Comparison of ENCODE assay signal across 22 cellular contexts in the genomic region with DNA sequence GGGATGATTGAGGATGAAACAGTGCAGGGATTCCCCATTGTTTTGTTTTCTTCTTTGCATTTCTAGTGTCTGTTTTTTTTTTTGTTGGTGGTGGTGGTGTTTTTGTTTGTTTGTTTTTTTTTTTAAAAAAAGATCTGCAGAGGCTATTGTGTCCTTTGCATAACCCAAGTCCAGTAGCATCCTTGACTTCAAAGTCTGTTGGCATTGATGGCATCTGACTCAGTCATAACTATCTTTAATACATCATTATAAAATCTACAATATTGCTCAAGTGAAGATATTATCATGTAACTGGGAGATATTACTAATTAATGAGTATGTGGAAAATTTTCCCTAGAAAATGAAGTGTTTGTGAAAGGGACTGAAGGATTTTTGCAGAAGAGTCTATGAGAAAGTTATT.
DNase-seq lines count a peak whose midpoint lies in the region; ATAC-seq and TF ChIP-seq lines count a peak whose summit lies in the region.
"Had no signal": no experiment of that assay in that cellular context is flagged by ENCODE, and none has a peak within 500 bp of the region (broad histone marks: within the 10 kb centered on the region; RNA-seq: fewer than 3 reads in every experiment).

No MANE protein-coding gene starts in this region.

- TF ChIP-seq CTCF in right atrium auricular region (IDR thresholded peaks at IDR 0.05) (no peak), adrenal gland (IDR thresholded peaks at IDR 0.05) (no peak), mesothelial cell of epicardium (IDR thresholded peaks at IDR 0.05; ENCODE audit: unreplicated experiment) (no peak), gastrocnemius medialis (IDR thresholded peaks at IDR 0.05 in 4 of 5, conservative IDR thresholded peaks at IDR 0.05 in 1 of 5) (no peak)

- in situ Hi-C loops in gastrocnemius medialis (cut with MboI; ENCODE audit: low sequenced_read_pairs in 4 of 4) = no loop called here

- TF ChIP-seq POLR2A in adrenal gland (IDR thresholded peaks at IDR 0.05) (no peak), gastrocnemius medialis (IDR thresholded peaks at IDR 0.05) (no peak)

- intact Hi-C loops in left cardiac atrium (cut with DNase I) (no loop called here), adrenal gland (cut with DNase I) (no loop called here), gastrocnemius medialis (cut with DNase I; ENCODE audit: low total_unique reads) (no loop called here)

- H3K27ac ChIP-seq in right atrium auricular region = peak overlapping the region; percentile 84 to 92
- peak overlapping the region; percentile 61 to 92 (median 86) for H3K27ac ChIP-seq in adrenal gland
- peak overlapping the region; percentile 82 to 87 (median 86) for H3K27ac ChIP-seq in gastrocnemius medialis
- H3K27ac ChIP-seq: A549; BLaER1 treated with 17β-estradiol and CSF1 and Interleukin-3, amounts not matched to agents 10 nM and 100 nM had no signal

- H3K4me1 Mint-ChIP-seq in mesothelial cell of epicardium = peaks cover 16% of the 10 kb centered on the region
- H3K4me1 Mint-ChIP-seq: CD14-positive monocyte; CD8-positive, alpha-beta memory T cell had no signal

- peak overlapping the region; percentile 44 for H3K27ac Mint-ChIP-seq in mesothelial cell of epicardium
- H3K27ac Mint-ChIP-seq: CD14-positive monocyte; CD4-positive, alpha-beta T cell; CD8-positive, alpha-beta memory T cell had no signal

- no peak overlapping the region for H3K4me3 ChIP-seq in right atrium auricular region
- H3K4me3 ChIP-seq in adrenal gland = no peak overlapping the region
- H3K4me3 ChIP-seq in gastrocnemius medialis = no peak overlapping the region
- H3K4me3 ChIP-seq: A549; BLaER1 treated with 17β-estradiol and CSF1 and Interleukin-3, amounts not matched to agents 10 nM and 100 nM; HAP-1 had no signal

- DNase-seq in right atrium auricular region (ENCODE audit: low spot score) (no peak), left cardiac atrium (no peak), adrenal gland (peak in 3 of 7 donors; percentile 24 to 60 (median 60)), mesothelial cell of epicardium (ENCODE audit: low spot score in 2 of 2, unreplicated experiment in 2 of 2) (no peak), gastrocnemius medialis (no peak), foreskin melanocyte (no peak), DMS53 treated with DMSO at 0.1 percent for 48 hours (lab: John Stamatoyannopoulos, UW; ENCODE audit: unreplicated experiment) (no peak), T-helper 1 cell (no peak)
- DNase-seq: 8988T; ACHN; AML-193; BE2C; CD4-positive, alpha-beta T cell; CD8-positive, alpha-beta memory T cell; DMS 273 treated with DMSO at 0.1 percent for 48 hours; DMS79 treated with DMSO at 0.1 percent for 48 hours; GF-D8; GOT3 had no signal

- H3K9me3 Mint-ChIP-seq in mesothelial cell of epicardium = peaks cover 16% of the 10 kb centered on the region

- H3K27me3 ChIP-seq in right atrium auricular region (no peaks in the 10 kb centered on the region), adrenal gland (no peaks in the 10 kb centered on the region), gastrocnemius medialis (no peaks in the 10 kb centered on the region)
- H3K27me3 ChIP-seq: BE2C; BLaER1 treated with 17β-estradiol and CSF1 and Interleukin-3, amounts not matched to agents 10 nM and 100 nM had no signal

- H3K9me3 ChIP-seq in right atrium auricular region = peaks cover 0 to 6% of the 10 kb centered on the region in 2 donors
- no peaks in the 10 kb centered on the region for H3K9me3 ChIP-seq in adrenal gland (replicated peaks in 1 of 3)
- H3K9me3 ChIP-seq in gastrocnemius medialis = no peaks in the 10 kb centered on the region
- H3K9me3 ChIP-seq: A549, BE2C, HAP-1 had no signal

- H3K27me3 Mint-ChIP-seq in mesothelial cell of epicardium (ENCODE audit: low read depth) = no peaks in the 10 kb centered on the region
- H3K27me3 Mint-ChIP-seq: CD4-positive, alpha-beta T cell; CD8-positive, alpha-beta memory T cell had no signal

- H3K4me1 ChIP-seq in right atrium auricular region = peaks cover 0 to 17% of the 10 kb centered on the region in 2 donors
- H3K4me1 ChIP-seq in adrenal gland (replicated peaks in 1 of 2) = peaks cover 19 to 23% of the 10 kb centered on the region in 2 donors
- peaks cover 15 to 18% of the 10 kb centered on the region in 2 donors for H3K4me1 ChIP-seq in gastrocnemius medialis
- H3K4me1 ChIP-seq: A549, BE2C, HAP-1 had no signal

- no peaks in the 10 kb centered on the region for H3K36me3 ChIP-seq in right atrium auricular region
- no peaks in the 10 kb centered on the region for H3K36me3 ChIP-seq in adrenal gland (replicated peaks in 1 of 2)
- no peaks in the 10 kb centered on the region for H3K36me3 ChIP-seq in gastrocnemius medialis
- H3K36me3 ChIP-seq: BE2C; BLaER1 treated with 17β-estradiol and CSF1 and Interleukin-3, amounts not matched to agents 10 nM and 100 nM had no signal

- peaks cover 49% of the 10 kb centered on the region for H3K36me3 Mint-ChIP-seq in mesothelial cell of epicardium
- H3K36me3 Mint-ChIP-seq: CD14-positive monocyte; CD8-positive, alpha-beta memory T cell had no signal

- no peak overlapping the region for H3K4me3 Mint-ChIP-seq in mesothelial cell of epicardium
- H3K4me3 Mint-ChIP-seq: CD14-positive monocyte; CD4-positive, alpha-beta T cell; CD8-positive, alpha-beta memory T cell had no signal

- ATAC-seq in left cardiac atrium = no peak
- no peak for ATAC-seq in gastrocnemius medialis
- ATAC-seq: A549 had no signal
